ENCODE assay signal across 1 cellular context in genomic region chr20:51452091-51452613, GRCh38.
A peak's percentile ranks its signal among the peaks of the same experiment; 100 is the strongest.
TF ChIP-seq lines count a peak whose summit lies in the region.

No MANE protein-coding gene starts in this region.

TF ChIP-seq in Ishikawa, 13 proteins besides CTCF, POLR2A, EP300 and RAD21 (continued from another document):
- TF ChIP-seq FOXM1 (IDR thresholded peaks at IDR 0.05; ENCODE audit: borderline replicate concordance, low read depth), result no peak
- TF ChIP-seq USF1 (IDR thresholded peaks at IDR 0.05), result peak; percentile 63
